Comparison of ENCODE assay signal across 25 cellular contexts in the genomic region with DNA sequence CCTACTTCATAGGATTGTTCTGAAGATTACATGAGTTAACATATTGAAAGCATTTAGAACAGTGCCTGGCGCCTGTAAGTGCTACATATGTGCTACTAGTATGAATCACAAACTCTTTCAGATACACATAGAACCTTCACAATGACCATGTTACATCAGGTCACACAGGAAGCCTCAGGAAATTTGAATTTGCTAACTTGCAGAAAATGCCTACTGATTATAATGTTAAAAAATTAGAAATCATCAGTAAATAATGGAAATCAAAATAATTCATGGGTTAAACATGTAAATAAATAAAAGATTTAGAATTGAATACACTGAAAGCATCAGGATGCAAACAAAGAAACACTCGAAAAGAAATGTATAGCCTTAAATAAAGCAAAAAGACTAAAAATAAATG.
DNase-seq lines count a peak whose midpoint lies in the region; ATAC-seq, FAIRE-seq and TF ChIP-seq lines count a peak whose summit lies in the region.
"Had no signal": no experiment of that assay in that cellular context is flagged by ENCODE, and none has a peak within 500 bp of the region (broad histone marks: within the 10 kb centered on the region; RNA-seq: fewer than 3 reads in every experiment).

No MANE protein-coding gene starts in this region.

- WGBS in HepG2 (ENCODE audit: low lambda C conversion rate), result 5% methylated on average over 2 of the region's 2 CpGs
- WGBS in right lobe of liver (ENCODE audit: insufficient coverage, low coverage, low lambda C conversion rate, missing lambda C conversion rate), result 82% methylated on average over 2 of the region's 2 CpGs
- 0% methylated on average over 2 of the region's 2 CpGs for WGBS in K562 (ENCODE audit: insufficient coverage, low coverage, missing lambda C conversion rate)
- WGBS in small intestine, 3 donors, result 80 to 90% (median 88%) methylated on average over 2 of the region's 2 CpGs

- H3K9me1 ChIP-seq in K562 (ENCODE audit: control insufficient read depth, insufficient read depth, low read length), result no peaks in the 10 kb centered on the region

- H3K4me3 ChIP-seq in HepG2 (replicated peaks in 1 of 3; ENCODE audit: insufficient read depth in 1 of 3, low read depth in 2 of 3, low read length in 3 of 3) (no peak overlapping the region), right lobe of liver (no peak overlapping the region), K562 (no peak overlapping the region), small intestine (ENCODE audit: low read depth in 1 of 2, low read length in 2 of 2) (no peak overlapping the region)
- H3K4me3 ChIP-seq: BLaER1 had no signal

- DNase-seq in HepG2 (ENCODE audit: low spot score) (no peak), right lobe of liver (no peak), K562 (ENCODE audit: extremely low read depth in 1 of 4, low spot score in 3 of 4) (no peak), small intestine (no peak), T-helper 2 cell (no peak)
- DNase-seq: 8988T; ACHN; BE2C; C1 segment of cervical spinal cord; CD4-positive, alpha-beta memory T cell; CD4-positive, CD25-positive, alpha-beta regulatory T cell; CD8-positive, alpha-beta memory T cell; COR-L47; DMS 273 treated with DMSO at 0.1 percent for 48 hours; DMS153; DMS53; DMS79; DND-41; EL; GDM1 had no signal

- H3K9ac ChIP-seq in HepG2 (ENCODE audit: insufficient read depth, low read depth, low read length), result no peak overlapping the region
- no peak overlapping the region for H3K9ac ChIP-seq in K562 (ENCODE audit: insufficient read depth in 1 of 2, low read depth in 2 of 2, low read length in 2 of 2)
- H3K9ac ChIP-seq: BLaER1 had no signal

- H3K79me2 ChIP-seq in HepG2 (ENCODE audit: insufficient read depth, low read length), result no peaks in the 10 kb centered on the region
- no peaks in the 10 kb centered on the region for H3K79me2 ChIP-seq in K562 (ENCODE audit: control insufficient read depth, insufficient read depth, low read length)

- TF ChIP-seq EP300 in HepG2 (IDR thresholded peaks at IDR 0.05; ENCODE audit: low read depth in 2 of 2, low read length in 2 of 2) (no peak), HepG2 (CRISPR knock-in tag; IDR thresholded peaks at IDR 0.05; ENCODE audit: borderline replicate concordance) (no peak), K562 (IDR thresholded peaks at IDR 0.05; ENCODE audit: low read length) (no peak)

- TF ChIP-seq POLR2A in HepG2 (IDR thresholded peaks at IDR 0.05; ENCODE audit: insufficient read depth in 1 of 2, low read depth in 2 of 2, low read length in 2 of 2) (no peak), right lobe of liver (IDR thresholded peaks at IDR 0.05) (no peak), K562 (conservative IDR thresholded peaks at IDR 0.05) (no peak)

- CTCF ChIA-PET in HepG2 (lab: Yijun Ruan, JAX; ENCODE audit: low intra/inter-chr PET ratio, low total read pairs) (no interaction called here), K562 (lab: Yijun Ruan, JAX; ENCODE audit: low intra/inter-chr PET ratio) (no interaction called here)

- no peaks in the 10 kb centered on the region for H3K27me3 ChIP-seq in HepG2 (ENCODE audit: control insufficient read depth in 1 of 2, insufficient read depth in 2 of 2, low read length in 2 of 2)
- no peaks in the 10 kb centered on the region for H3K27me3 ChIP-seq in right lobe of liver
- H3K27me3 ChIP-seq in K562 (ENCODE audit: control insufficient read depth in 2 of 2, insufficient read depth in 2 of 2, low read length in 2 of 2), result no peaks in the 10 kb centered on the region
- H3K27me3 ChIP-seq in small intestine (ENCODE audit: control insufficient read depth in 2 of 2, insufficient read depth in 2 of 2, low read length in 2 of 2), result no peaks in the 10 kb centered on the region
- H3K27me3 ChIP-seq: BE2C, BLaER1 had no signal

- H2AFZ ChIP-seq in HepG2 (ENCODE audit: low read length) (no peak overlapping the region), K562 (ENCODE audit: low read depth, low read length) (no peak overlapping the region)

- no peak for FAIRE-seq in HepG2 (lab: Jason Lieb, UNC)
- FAIRE-seq in K562 (lab: Jason Lieb, UNC), result no peak
- peak; percentile 19 for FAIRE-seq in small intestine (lab: Jason Lieb, UNC)
- FAIRE-seq: A204.1, GM12891, GM19239 had no signal

- no peaks in the 10 kb centered on the region for H3K4me1 ChIP-seq in HepG2 (ENCODE audit: insufficient read depth, low read length)
- H3K4me1 ChIP-seq in right lobe of liver, result no peaks in the 10 kb centered on the region
- no peaks in the 10 kb centered on the region for H3K4me1 ChIP-seq in K562 (replicated peaks in 1 of 2; ENCODE audit: control insufficient read depth in 2 of 2, insufficient read depth in 2 of 2, low read length in 2 of 2)
- H3K4me1 ChIP-seq in small intestine (ENCODE audit: control insufficient read depth in 2 of 2, insufficient read depth in 1 of 2, low read depth in 1 of 2, low read length in 1 of 2), result no peaks in the 10 kb centered on the region
- H3K4me1 ChIP-seq: BE2C had no signal

- POLR2A ChIA-PET in HepG2 (lab: Yijun Ruan, JAX), result no interaction called here
- POLR2A ChIA-PET in K562 (lab: Yijun Ruan, JAX), result no interaction called here

- H4K20me1 ChIP-seq in HepG2 (ENCODE audit: insufficient read depth, low read length) (no peaks in the 10 kb centered on the region), K562 (replicated peaks; ENCODE audit: control insufficient read depth, insufficient read depth, low read length) (no peaks in the 10 kb centered on the region)
- H4K20me1 ChIP-seq: BLaER1 had no signal

- intact Hi-C loops in HepG2 (cut with micrococcal nuclease; ENCODE audit: unreplicated experiment) (no loop called here), right lobe of liver (cut with DNase I) (no loop called here), K562 (cut with micrococcal nuclease) (no loop called here)

- BruUV-seq in HepG2 (replicated peaks; lab: Mats Ljungman, UMichigan) (no TSS peak), K562 (replicated peaks; lab: Mats Ljungman, UMichigan) (no TSS peak)

- TF ChIP-seq RAD21 in HepG2 (CRISPR knock-in tag; IDR thresholded peaks at IDR 0.05) (no peak), K562 (CRISPR knock-in tag; conservative IDR thresholded peaks at IDR 0.05 in 1 of 2, IDR thresholded peaks at IDR 0.05 in 1 of 2) (no peak)

- H3K36me3 ChIP-seq in HepG2 (replicated peaks in 1 of 2; ENCODE audit: control insufficient read depth in 1 of 2, insufficient read depth in 2 of 2, low read length in 2 of 2), result no peaks in the 10 kb centered on the region
- H3K36me3 ChIP-seq in right lobe of liver, result no peaks in the 10 kb centered on the region
- H3K36me3 ChIP-seq in K562 (ENCODE audit: control insufficient read depth, insufficient read depth, low read length), result no peaks in the 10 kb centered on the region
- no peaks in the 10 kb centered on the region for H3K36me3 ChIP-seq in small intestine (ENCODE audit: control insufficient read depth in 2 of 2, insufficient read depth in 2 of 2, low read length in 2 of 2)
- H3K36me3 ChIP-seq: BE2C, BLaER1 had no signal

- no peak overlapping the region for H3K27ac ChIP-seq in HepG2 (ENCODE audit: extremely low read length, insufficient read depth, low read length)
- no peak overlapping the region for H3K27ac ChIP-seq in right lobe of liver
- H3K27ac ChIP-seq in K562 (ENCODE audit: extremely low read depth, low read depth, low read length), result no peak overlapping the region
- no peak overlapping the region for H3K27ac ChIP-seq in small intestine (ENCODE audit: low read depth in 1 of 2, low read length in 1 of 2)
- H3K27ac ChIP-seq: BLaER1 had no signal

- in situ Hi-C loops in HepG2 (cut with HindIII; ENCODE audit: extremely low pct_ligation_motif_present, low pct_unique_long_range_greater_than_20kb), result no loop called here
- in situ Hi-C loops in K562 (cut with MboI), result no loop called here

- TF ChIP-seq CTCF in HepG2 (CRISPR knock-in tag; IDR thresholded peaks at IDR 0.05), result no peak
- no peak for TF ChIP-seq CTCF in right lobe of liver (IDR thresholded peaks at IDR 0.05)
- TF ChIP-seq CTCF in K562 (IDR thresholded peaks at IDR 0.05 in 2 of 3, conservative IDR thresholded peaks at IDR 0.05 in 1 of 3; ENCODE audit: insufficient read depth in 2 of 3, low read depth in 1 of 3, low read length in 3 of 3), result no peak

- ATAC-seq in HepG2, result no peak
- ATAC-seq in right lobe of liver, result no peak
- ATAC-seq in K562, result no peak
- ATAC-seq in HG03442 (IDR thresholded peaks at IDR 0.05; ENCODE audit: unreplicated experiment), result no peak

- H3K9me3 ChIP-seq in HepG2 (ENCODE audit: low read length) (no peaks in the 10 kb centered on the region), right lobe of liver (no peaks in the 10 kb centered on the region), K562 (replicated peaks; ENCODE audit: control insufficient read depth, insufficient read depth, low read depth, low read length) (no peaks in the 10 kb centered on the region), small intestine (ENCODE audit: control insufficient read depth, low read depth) (no peaks in the 10 kb centered on the region)
- H3K9me3 ChIP-seq: BE2C had no signal

- H3K4me2 ChIP-seq in HepG2 (ENCODE audit: low read depth, low read length) (no peak overlapping the region), K562 (ENCODE audit: insufficient read depth, low read length) (no peak overlapping the region)
- H3K4me2 ChIP-seq: BLaER1 had no signal

TF ChIP-seq in HepG2, 621 proteins besides CTCF, POLR2A, EP300 and RAD21 (continues in another document):
- TF ChIP-seq ZNF713 (CRISPR knock-in tag; IDR thresholded peaks at IDR 0.05) (no peak), MATR3 (CRISPR knock-in tag; IDR thresholded peaks at IDR 0.05) (no peak), MAFF (IDR thresholded peaks at IDR 0.05; ENCODE audit: low read depth, low read length) (peak; percentile 57), MAFK (conservative IDR thresholded peaks at IDR 0.05 in 1 of 2, IDR thresholded peaks at IDR 0.05 in 1 of 2; ENCODE audit: low read length in 2 of 2) (peak; percentile 51 to 53; a peak in 3 of 4 replicates), ZNF451 (CRISPR knock-in tag; IDR thresholded peaks at IDR 0.05) (no peak)

TF ChIP-seq in K562, 482 proteins besides CTCF, POLR2A, EP300 and RAD21:
- TF ChIP-seq MAFG (tag; conservative IDR thresholded peaks at IDR 0.05) (peak; percentile 40; the same call in 1 of the 2 replicates), TCF3 (CRISPR knock-in tag; IDR thresholded peaks at IDR 0.05) (no peak), ZNF316 (IDR thresholded peaks at IDR 0.05) (peak; percentile 57)
